Comparison of ENCODE assay signal across 19 cellular contexts in the genomic region with DNA sequence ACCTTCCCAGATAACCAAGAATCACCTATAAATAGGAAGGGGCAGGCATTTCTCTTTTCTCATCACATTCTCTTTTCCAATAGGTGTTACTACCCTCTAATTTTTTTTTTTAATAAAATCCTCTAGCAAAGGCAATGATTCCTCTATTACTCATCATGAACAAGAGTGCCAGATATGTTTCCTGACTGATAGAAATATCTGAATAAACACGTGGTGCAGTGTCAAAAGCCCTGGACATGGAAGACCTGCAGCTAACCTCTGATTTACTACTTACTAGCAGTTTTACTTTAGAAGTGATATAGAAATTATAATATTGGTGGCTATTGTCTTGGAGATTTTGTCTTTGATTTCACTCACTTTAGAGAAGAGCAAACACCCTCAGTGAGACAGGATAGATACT.
"Had no signal": no experiment of that assay in that cellular context is flagged by ENCODE, and none has a peak within 500 bp of the region (broad histone marks: within the 10 kb centered on the region; RNA-seq: fewer than 3 reads in every experiment).

No MANE protein-coding gene starts in this region.

- DNase-seq: activated CD4-positive, alpha-beta memory T cell treated with anti-CD3 and anti-CD28 coated beads, Interleukin-2, amount 10 ng/mL, durations not matched to agents 7 days and 5 days; activated CD4-positive, alpha-beta T cell treated with anti-CD3 and anti-CD28 coated beads for 4 hours; activated gamma-delta T cell; activated T-cell treated with anti-CD3 and anti-CD28 coated beads, Interleukin-2, amount 50 U/mL, for 4 hours; amniotic stem cell; cortex of kidney; effector CD8-positive, alpha-beta T cell; islet precursor cell; naive B cell; ovary; right lobe of liver; T-helper 1 cell had no signal

- H3K36me3 ChIP-seq: ovary, right lobe of liver, suprapubic skin had no signal

- H3K9me3 ChIP-seq: ovary, right lobe of liver, suprapubic skin had no signal

- H3K4me1 ChIP-seq: right lobe of liver, suprapubic skin had no signal

- H3K4me3 Mint-ChIP-seq: activated CD4-positive, alpha-beta memory T cell treated with anti-CD3 and anti-CD28 coated beads, Interleukin-2, amount 10 ng/mL, durations not matched to agents 7 days and 5 days; activated T-cell treated with anti-CD3 and anti-CD28 coated beads, Interleukin-2, amount 50 U/mL, for 4 hours; central memory CD8-positive, alpha-beta T cell; naive B cell; stimulated activated naive CD8-positive, alpha-beta T cell treated with anti-CD3 and anti-CD28 coated beads, Interleukin-15, Interleukin-2, amounts not matched to agents 100 ng/mL and 50 ng/mL, for 24 hours; WTC11 had no signal

- H3K9me3 Mint-ChIP-seq: central memory CD8-positive, alpha-beta T cell had no signal

- H3K4me3 ChIP-seq: ovary, right lobe of liver, smooth muscle cell, suprapubic skin had no signal

- H3K27ac ChIP-seq: ovary, right lobe of liver, suprapubic skin had no signal

- H3K27me3 Mint-ChIP-seq: activated CD4-positive, alpha-beta memory T cell treated with anti-CD3 and anti-CD28 coated beads, Interleukin-2, amount 10 ng/mL, durations not matched to agents 7 days and 5 days; central memory CD8-positive, alpha-beta T cell; naive B cell; stimulated activated naive CD8-positive, alpha-beta T cell treated with anti-CD3 and anti-CD28 coated beads, Interleukin-15, Interleukin-2, amounts not matched to agents 100 ng/mL and 50 ng/mL, for 24 hours had no signal

- H3K27me3 ChIP-seq: ovary, right lobe of liver, suprapubic skin had no signal

- H3K27ac Mint-ChIP-seq: activated CD4-positive, alpha-beta memory T cell treated with anti-CD3 and anti-CD28 coated beads, Interleukin-2, amount 10 ng/mL, durations not matched to agents 7 days and 5 days; activated naive CD4-positive, alpha-beta T cell treated with anti-CD3 and anti-CD28 coated beads, Interleukin-2, amount 50 U/mL, for 72 hours; naive B cell; stimulated activated naive CD8-positive, alpha-beta T cell treated with anti-CD3 and anti-CD28 coated beads, Interleukin-15, Interleukin-2, amounts not matched to agents 100 ng/mL and 50 ng/mL, for 24 hours; WTC11 had no signal

- H3K4me2 ChIP-seq: smooth muscle cell had no signal

- ATAC-seq: activated naive CD4-positive, alpha-beta T cell treated with anti-CD3 and anti-CD28 coated beads, Interleukin-2, amount 50 U/mL, for 72 hours; activated T-cell treated with anti-CD3 and anti-CD28 coated beads, Interleukin-2, amount 50 U/mL, for 4 hours; left lobe of liver; right lobe of liver; WTC11 had no signal
